ENCODE assay signal across 8 cellular contexts in genomic region chr12:6778212-6778570, GRCh38.
DNase-seq lines count a peak whose midpoint lies in the region; ATAC-seq and TF ChIP-seq lines count a peak whose summit lies in the region.

No MANE protein-coding gene starts in this region.

- H3K4me3 ChIP-seq in Loucy (ENCODE audit: low read length, poor library complexity, severe bottlenecking) (no peak overlapping the region), coronary artery (peak overlapping the region; percentile 65), mucosa of rectum (ENCODE audit: low read length in 2 of 2) (peak overlapping the region; percentile 71)

- H3K9ac ChIP-seq in Loucy (ENCODE audit: low read depth, low read length, poor library complexity, severe bottlenecking) (peak overlapping the region; percentile 34), mucosa of rectum (ENCODE audit: low read depth in 1 of 2, low read length in 2 of 2) (peak overlapping the region in 1 of 2 donors; percentile 51)

- no peak overlapping the region for H2AFZ ChIP-seq in Loucy (ENCODE audit: low read length)

- H3K27me3 ChIP-seq in Loucy (ENCODE audit: insufficient read depth, low read length, poor library complexity, severe bottlenecking) (no peaks in the 10 kb centered on the region), mucosa of rectum (ENCODE audit: control insufficient read depth in 2 of 2, insufficient read depth in 2 of 2, low read length in 2 of 2) (no peaks in the 10 kb centered on the region)

- no peaks in the 10 kb centered on the region for H3K9me2 ChIP-seq in Loucy (replicated peaks; ENCODE audit: low read depth, low read length)

- no peak for ATAC-seq in HG02588 (IDR thresholded peaks at IDR 0.05; ENCODE audit: unreplicated experiment)

- H3K9me3 ChIP-seq in Loucy (ENCODE audit: insufficient read depth, low read depth, low read length) (no peaks in the 10 kb centered on the region), mucosa of rectum (ENCODE audit: control insufficient read depth in 2 of 2, low read length in 2 of 2) (no peaks in the 10 kb centered on the region)

- no peaks in the 10 kb centered on the region for H3K79me2 ChIP-seq in Loucy (ENCODE audit: insufficient read depth, low read length)

- peaks cover 4% of the 10 kb centered on the region for H3K4me1 ChIP-seq in Loucy (ENCODE audit: insufficient read depth, low read length, poor library complexity, severe bottlenecking)
- peaks cover 17 to 19% of the 10 kb centered on the region in 2 donors for H3K4me1 ChIP-seq in mucosa of rectum (ENCODE audit: control insufficient read depth in 2 of 2, insufficient read depth in 2 of 2, low read length in 2 of 2)

- H3K4me2 ChIP-seq in Loucy (ENCODE audit: low read depth, low read length, poor library complexity, severe bottlenecking): no peak overlapping the region

- H4K20me1 ChIP-seq in Loucy (ENCODE audit: insufficient read depth, low read length, poor library complexity, severe bottlenecking): no peaks in the 10 kb centered on the region

- peak overlapping the region; percentile 94 for H3K27ac ChIP-seq in C4-2B
- peak overlapping the region; percentile 44 to 61 for H3K27ac ChIP-seq in coronary artery
- H3K27ac ChIP-seq in mucosa of rectum (ENCODE audit: low read depth in 2 of 2, low read length in 2 of 2): peak overlapping the region; percentile 17 to 68

- DNase-seq in coronary artery (ENCODE audit: low spot score): no peak
- no peak for DNase-seq in CD1c-positive myeloid dendritic cell (ENCODE audit: extremely low spot score)
- DNase-seq in UCSD-AML1 (lab: John Stamatoyannopoulos, UW; ENCODE audit: unreplicated experiment): no peak
- no peak for DNase-seq in T1000 (lab: John Stamatoyannopoulos, UW)

- H3F3A ChIP-seq in Loucy (ENCODE audit: low read depth): no peaks in the 10 kb centered on the region

- no peaks in the 10 kb centered on the region for H3K36me3 ChIP-seq in Loucy (ENCODE audit: insufficient read depth, low read length)
- H3K36me3 ChIP-seq in mucosa of rectum (ENCODE audit: control insufficient read depth in 2 of 2, insufficient read depth in 2 of 2, low read length in 2 of 2): no peaks in the 10 kb centered on the region

- TF ChIP-seq CTCF in C4-2B (conservative IDR thresholded peaks at IDR 0.05): no peak
- TF ChIP-seq CTCF in Loucy (conservative IDR thresholded peaks at IDR 0.05; ENCODE audit: low read length): no peak
- no peak for TF ChIP-seq CTCF in coronary artery (IDR thresholded peaks at IDR 0.05)

Comparison
In these comparisons a context has a peak if more than half of its experiments do, and no peak if none do; other contexts are left out.
1. H3K27ac ChIP-seq: peak in every context shown above with its lines; median percentile 94 in C4-2B; 52 in coronary artery; 42 in mucosa of rectum.